Comparison of ENCODE assay signal across 9 cellular contexts in the genomic region with DNA sequence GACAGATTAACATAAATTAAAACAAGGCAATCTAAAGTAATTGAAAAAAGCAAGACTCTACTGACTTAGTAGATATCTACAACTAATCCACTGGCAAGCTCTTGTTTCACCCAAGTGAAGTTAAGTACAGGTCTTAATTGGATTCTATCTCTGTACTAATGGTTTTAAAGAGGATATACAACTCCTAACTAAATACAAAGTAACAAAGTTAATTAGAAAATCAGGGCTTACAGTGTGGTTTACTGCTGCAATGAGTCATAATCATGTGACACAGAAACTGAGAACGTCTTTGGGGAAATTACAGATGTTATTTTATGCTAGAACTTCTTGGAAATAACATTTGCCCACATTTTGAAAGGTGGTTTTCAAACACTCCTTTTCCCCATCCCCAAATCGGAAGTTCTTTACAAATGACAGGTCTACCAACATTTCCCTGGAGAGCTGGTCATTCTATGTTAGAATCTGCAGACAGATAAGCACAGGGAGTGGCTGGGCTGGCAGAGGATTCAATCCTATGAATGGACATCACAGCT.
DNase-seq lines count a peak whose midpoint lies in the region; ATAC-seq and TF ChIP-seq lines count a peak whose summit lies in the region.
"Had no signal": no experiment of that assay in that cellular context is flagged by ENCODE, and none has a peak within 500 bp of the region (broad histone marks: within the 10 kb centered on the region; RNA-seq: fewer than 3 reads in every experiment).

No MANE protein-coding gene starts in this region.

- TF ChIP-seq CTCF in HEK293 (tag by site-specific recombination; IDR thresholded peaks at IDR 0.05) (no peak), SK-N-SH (IDR thresholded peaks at IDR 0.05) (no peak)

- no peak overlapping the region for H3K9ac ChIP-seq in SK-N-SH

- no peaks in the 10 kb centered on the region for H3K9me2 ChIP-seq in SK-N-SH

- no peak overlapping the region for H3K27ac ChIP-seq in HEK293 (ENCODE audit: extremely low read depth, low read depth, low read length)
- H3K27ac ChIP-seq in SK-N-SH (ENCODE audit: low read depth in 2 of 2, low read length in 1 of 2), result peak overlapping the region in 1 of 2 experiments; percentile 47; a peak in 1 of 4 replicates
- no peak overlapping the region for H3K27ac ChIP-seq in effector memory CD4-positive, alpha-beta T cell (ENCODE audit: insufficient read depth, low read length, poor library complexity, severe bottlenecking)
- H3K27ac ChIP-seq: right atrium auricular region had no signal

- DNase-seq in GM04503 (ENCODE audit: low read depth) (peak; percentile 7), SK-N-SH (no peak), immature natural killer cell (peak in 2 of 3 donors; percentile 7 to 8), DMS79 treated with DMSO at 0.1 percent for 48 hours (lab: John Stamatoyannopoulos, UW) (no peak), NCI-H226 (no peak)
- DNase-seq in effector memory CD4-positive, alpha-beta T cell, result no peak

- peaks cover 30 to 47% of the 10 kb centered on the region in 2 donors for H3K4me1 Mint-ChIP-seq in immature natural killer cell

- H4K20me1 ChIP-seq in SK-N-SH (ENCODE audit: insufficient read depth), result no peaks in the 10 kb centered on the region

- H3K36me3 ChIP-seq in HEK293 (ENCODE audit: control insufficient read depth in 2 of 2, insufficient read depth in 1 of 2, low read length in 2 of 2) (no peaks in the 10 kb centered on the region), SK-N-SH (replicated peaks in 1 of 2; ENCODE audit: control insufficient read depth in 1 of 2, insufficient read depth in 2 of 2, low read length in 1 of 2) (peaks cover 0 to 3% of the 10 kb centered on the region in 2 experiments)
- H3K36me3 ChIP-seq in effector memory CD4-positive, alpha-beta T cell (ENCODE audit: control insufficient read depth, insufficient read depth, low read length), result peaks cover 2% of the 10 kb centered on the region

- H3K27me3 Mint-ChIP-seq in immature natural killer cell (ENCODE audit: low read depth in 3 of 3), result peaks cover 0 to 7% (median 2%) of the 10 kb centered on the region in 3 donors

- no peaks in the 10 kb centered on the region for H3F3A ChIP-seq in SK-N-SH (replicated peaks; ENCODE audit: insufficient read depth)

- POLR2A ChIA-PET in HEK293 (lab: Yijun Ruan, JAX), result no interaction called here
- POLR2A ChIA-PET in SK-N-SH (lab: Yijun Ruan, JAX), result no interaction called here

- CTCF ChIA-PET in HEK293 (lab: Yijun Ruan, JAX), result interaction anchor here (0.7 to 1.0 kb wide), 2 partner anchors 12 to 301 kb away, joined by 3 read pairs; no protein-coding TSS in a partner anchor
- CTCF ChIA-PET in SK-N-SH (lab: Yijun Ruan, JAX), result interaction anchor here (0.8 to 1.1 kb wide), 2 partner anchors 114 to 118 kb away, joined by 3 read pairs; no protein-coding TSS in a partner anchor

- H2AFZ ChIP-seq in SK-N-SH (ENCODE audit: low read depth), result no peak overlapping the region

- no peaks in the 10 kb centered on the region for H3K9me3 ChIP-seq in HEK293 (ENCODE audit: control insufficient read depth, insufficient read depth, low read depth, low read length)
- H3K9me3 ChIP-seq in SK-N-SH, result no peaks in the 10 kb centered on the region
- H3K9me3 ChIP-seq in effector memory CD4-positive, alpha-beta T cell (ENCODE audit: control insufficient read depth, low read length), result no peaks in the 10 kb centered on the region
- H3K9me3 ChIP-seq: right atrium auricular region had no signal

- H3K4me3 ChIP-seq in HEK293 (ENCODE audit: low read depth, low read length) (no peak overlapping the region), SK-N-SH (ENCODE audit: low read depth in 2 of 2, low read length in 1 of 2) (no peak overlapping the region)
- H3K4me3 ChIP-seq in effector memory CD4-positive, alpha-beta T cell (ENCODE audit: insufficient read depth, low read depth, low read length, poor library complexity, severe bottlenecking), result no peak overlapping the region
- H3K4me3 ChIP-seq: right atrium auricular region had no signal

- no peak for ATAC-seq in HG03139 (IDR thresholded peaks at IDR 0.05; ENCODE audit: unreplicated experiment)

- H3K36me3 Mint-ChIP-seq in immature natural killer cell, result peaks cover 13 to 20% (median 18%) of the 10 kb centered on the region in 3 donors

- H3K27me3 ChIP-seq in SK-N-SH (ENCODE audit: insufficient read depth), result no peaks in the 10 kb centered on the region
- no peaks in the 10 kb centered on the region for H3K27me3 ChIP-seq in effector memory CD4-positive, alpha-beta T cell (replicated peaks; ENCODE audit: control insufficient read depth, insufficient read depth, low read length, poor library complexity, severe bottlenecking)
- H3K27me3 ChIP-seq: right atrium auricular region had no signal

- H3K4me3 Mint-ChIP-seq in immature natural killer cell, result peak overlapping the region in 2 of 5 donors; percentile 33 to 74

- TF ChIP-seq EP300 in SK-N-SH (IDR thresholded peaks at IDR 0.05; ENCODE audit: borderline replicate concordance in 1 of 2, low read depth in 1 of 2, low read length in 1 of 2), result no peak

- no peaks in the 10 kb centered on the region for H3K9me3 Mint-ChIP-seq in immature natural killer cell

- H3K27ac Mint-ChIP-seq in immature natural killer cell, result peak overlapping the region; percentile 21 to 84 (median 70)

- H3K79me2 ChIP-seq in SK-N-SH (ENCODE audit: insufficient read depth), result no peaks in the 10 kb centered on the region

- WGBS in SK-N-SH (ENCODE audit: low lambda C conversion rate), result 29% methylated on average over 2 of the region's 2 CpGs

- TF ChIP-seq RAD21 in SK-N-SH (IDR thresholded peaks at IDR 0.05; ENCODE audit: low read length), result no peak

- peaks cover 3% of the 10 kb centered on the region; the same call in 1 of the 2 replicates for H3K4me1 ChIP-seq in HEK293 (ENCODE audit: control insufficient read depth, insufficient read depth, low read length)
- no peaks in the 10 kb centered on the region; a peak in 1 of 4 replicates for H3K4me1 ChIP-seq in SK-N-SH (ENCODE audit: control insufficient read depth in 1 of 2, insufficient read depth in 2 of 2, low read depth in 1 of 2, low read length in 1 of 2)
- H3K4me1 ChIP-seq in effector memory CD4-positive, alpha-beta T cell (ENCODE audit: control insufficient read depth, insufficient read depth, low read length, poor library complexity, severe bottlenecking), result no peaks in the 10 kb centered on the region

- no peak overlapping the region for H3K4me2 ChIP-seq in SK-N-SH

TF ChIP-seq in HEK293, 187 proteins besides CTCF, POLR2A, EP300 and RAD21 (continues in another document):
- TF ChIP-seq ZNF776 (tag by site-specific recombination; IDR thresholded peaks at IDR 0.05; ENCODE audit: borderline replicate concordance) (no peak), ZNF561 (tag by site-specific recombination; IDR thresholded peaks at IDR 0.05; ENCODE audit: borderline replicate concordance) (no peak), ZNF785 (tag by site-specific recombination; IDR thresholded peaks at IDR 0.05) (no peak), KLF8 (tag by site-specific recombination; IDR thresholded peaks at IDR 0.05) (peak; percentile 22; the same call in 1 of the 2 replicates), IKZF3 (tag by site-specific recombination; IDR thresholded peaks at IDR 0.05) (no peak), SP7 (tag by site-specific recombination; IDR thresholded peaks at IDR 0.05) (peak; percentile 89), ZNF394 (tag by site-specific recombination; IDR thresholded peaks at IDR 0.05; ENCODE audit: borderline replicate concordance) (0 out of 2 replicates have a peak, but pooled peaks have one; percentile 27), ZNF514 (tag by site-specific recombination; IDR thresholded peaks at IDR 0.05) (no peak)
- TF ChIP-seq, protein P1, sequence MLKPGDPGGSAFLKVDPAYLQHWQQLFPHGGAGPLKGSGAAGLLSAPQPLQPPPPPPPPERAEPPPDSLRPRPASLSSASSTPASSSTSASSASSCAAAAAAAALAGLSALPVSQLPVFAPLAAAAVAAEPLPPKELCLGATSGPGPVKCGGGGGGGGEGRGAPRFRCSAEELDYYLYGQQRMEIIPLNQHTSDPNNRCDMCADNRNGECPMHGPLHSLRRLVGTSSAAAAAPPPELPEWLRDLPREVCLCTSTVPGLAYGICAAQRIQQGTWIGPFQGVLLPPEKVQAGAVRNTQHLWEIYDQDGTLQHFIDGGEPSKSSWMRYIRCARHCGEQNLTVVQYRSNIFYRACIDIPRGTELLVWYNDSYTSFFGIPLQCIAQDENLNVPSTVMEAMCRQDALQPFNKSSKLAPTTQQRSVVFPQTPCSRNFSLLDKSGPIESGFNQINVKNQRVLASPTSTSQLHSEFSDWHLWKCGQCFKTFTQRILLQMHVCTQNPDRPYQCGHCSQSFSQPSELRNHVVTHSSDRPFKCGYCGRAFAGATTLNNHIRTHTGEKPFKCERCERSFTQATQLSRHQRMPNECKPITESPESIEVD (tag by site-specific recombination; IDR thresholded peaks at IDR 0.05), result peak; percentile 72

TF ChIP-seq in SK-N-SH, 30 proteins besides CTCF, POLR2A, EP300 and RAD21:
- no peak for TF ChIP-seq EZH2phosphoT487 (IDR thresholded peaks at IDR 0.05; ENCODE audit: borderline replicate concordance, low read depth)
- TF ChIP-seq FOSL2 (IDR thresholded peaks at IDR 0.05; ENCODE audit: borderline replicate concordance, low read depth), result peak; percentile 36; the same call in 1 of the 2 replicates
- TF ChIP-seq, protein P2, sequence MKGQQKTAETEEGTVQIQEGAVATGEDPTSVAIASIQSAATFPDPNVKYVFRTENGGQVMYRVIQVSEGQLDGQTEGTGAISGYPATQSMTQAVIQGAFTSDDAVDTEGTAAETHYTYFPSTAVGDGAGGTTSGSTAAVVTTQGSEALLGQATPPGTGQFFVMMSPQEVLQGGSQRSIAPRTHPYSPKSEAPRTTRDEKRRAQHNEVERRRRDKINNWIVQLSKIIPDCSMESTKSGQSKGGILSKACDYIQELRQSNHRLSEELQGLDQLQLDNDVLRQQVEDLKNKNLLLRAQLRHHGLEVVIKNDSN (IDR thresholded peaks at IDR 0.05; ENCODE audit: borderline replicate concordance, low read depth), result peak; percentile 67; the same call in 1 of the 2 replicates
- 0 out of 2 replicates have a peak, but pooled peaks have one; percentile 21 for TF ChIP-seq JUND (IDR thresholded peaks at IDR 0.05)

Comparison
In these comparisons a context has a peak if more than half of its experiments do, and no peak if none do; other contexts are left out.
1. DNase-seq: peak in GM04503 (single experiment) and immature natural killer cell (2 of 3); none in SK-N-SH (single experiment), DMS79 treated with DMSO at 0.1 percent for 48 hours (single experiment), NCI-H226 (single experiment) and effector memory CD4-positive, alpha-beta T cell (0 of 3).